29 cellular contexts compared by ENCODE assay signal in genomic region chr5:78137290-78137689, GRCh38.
"Had no signal": no experiment of that assay in that cellular context is flagged by ENCODE, and none has a peak within 500 bp of the region (broad histone marks: within the 10 kb centered on the region; RNA-seq: fewer than 3 reads in every experiment).

No MANE protein-coding gene starts in this region.

- ATAC-seq: left cardiac atrium; left lung; lower lobe of right lung; natural killer cell; pancreas; right cardiac atrium; stimulated activated memory B cell treated with anti-CD40 and anti-IgM and Interleukin-4, amounts not matched to agents 10 μg/mL and 1 μg/mL and 100 μg/mL, for 72 hours; stimulated activated naive CD8-positive, alpha-beta T cell treated with anti-CD3 and anti-CD28 coated beads, Interleukin-15, amount 100 ng/mL, for 72 hours had no signal

- DNase-seq: islet precursor cell; kidney glomerular epithelial cell; left cardiac atrium; left lung; lower lobe of right lung; mammary epithelial cell; mesenchymal stem cell; naive B cell; natural killer cell; nephron progenitor cell; pancreas; posterior cingulate gyrus; retina; right cardiac atrium; sigmoid colon; stimulated activated CD4-positive, alpha-beta T cell treated with anti-CD3 and anti-CD28 coated beads, Interleukin-1b, Interleukin-23, amount 100 ng/mL, for 48 hours; stimulated activated CD4-positive, alpha-beta T cell treated with anti-CD3 and anti-CD28 coated beads, Interleukin-2, amount 100 ng/mL, for 48 hours; stimulated activated CD4-positive, alpha-beta T cell treated with anti-CD3 and anti-CD28 coated beads, Interleukin-4, amount 100 ng/mL, for 4 hours; stimulated activated CD8-positive, alpha-beta memory T cell treated with anti-CD3 and anti-CD28 coated beads, Interleukin-4, amount 100 ng/mL, for 48 hours; stimulated activated naive CD4-positive, alpha-beta T cell treated with Interleukin-2 at 50 U/mL for 16 hours; stimulated activated naive CD8-positive, alpha-beta T cell treated with anti-CD3 and anti-CD28 coated beads, Interleukin-15, amount 100 ng/mL, for 72 hours; substantia nigra; uterus had no signal

- H3K9me3 ChIP-seq: left lung, lower lobe of right lung, pancreas, prostate gland, sigmoid colon, tibial nerve, uterus had no signal

- H3K79me2 ChIP-seq: hepatocyte had no signal

- H3K27me3 ChIP-seq: hepatocyte, left lung, neural progenitor cell, pancreas, sigmoid colon, tibial nerve, uterus had no signal

- H2AFZ ChIP-seq: hepatocyte, neural progenitor cell had no signal

- H3K4me1 ChIP-seq: left lung, lower lobe of right lung, neural progenitor cell, pancreas, prostate gland, sigmoid colon, tibial nerve, uterus had no signal

- FAIRE-seq: pancreas had no signal

- H3K36me3 ChIP-seq: pancreas, prostate gland, uterus had no signal

- H3K4me3 ChIP-seq: hepatocyte, left lung, lower lobe of right lung, neural progenitor cell, pancreas, prostate gland, sigmoid colon, smooth muscle cell, tibial nerve, uterus had no signal

- H3K9ac ChIP-seq: neural progenitor cell had no signal

- H3K4me2 ChIP-seq: hepatocyte, neural progenitor cell, smooth muscle cell had no signal

- H3K27ac ChIP-seq: hepatocyte, left lung, lower lobe of right lung, neural progenitor cell, pancreas, prostate gland, sigmoid colon, tibial nerve, uterus had no signal
